In the genomic region with DNA sequence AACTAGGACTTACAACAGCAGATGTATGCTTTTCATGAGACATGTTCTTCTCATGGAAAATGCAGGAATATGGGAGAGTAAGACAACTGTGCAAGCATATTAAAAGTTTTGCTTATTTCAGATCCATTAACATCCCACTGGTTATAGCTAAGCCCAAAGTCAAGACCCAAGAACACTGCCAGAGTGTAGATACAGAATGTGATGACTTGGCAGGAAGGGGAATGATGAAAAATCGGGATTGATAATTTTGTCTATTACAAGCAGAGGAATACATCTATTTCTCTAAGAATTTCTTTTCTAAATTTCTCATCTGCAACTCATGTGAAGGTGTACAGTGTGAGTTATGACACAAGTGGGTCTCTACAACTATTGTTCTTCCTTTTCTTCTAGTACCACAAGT, we compare ENCODE assay signal across 2 cellular contexts.
TF ChIP-seq lines count a peak whose summit lies in the region.

No MANE protein-coding gene starts in this region.

TF ChIP-seq in A549, 52 proteins besides CTCF, POLR2A, EP300 and RAD21 (continued from another document):
- TF ChIP-seq, protein P1, sequence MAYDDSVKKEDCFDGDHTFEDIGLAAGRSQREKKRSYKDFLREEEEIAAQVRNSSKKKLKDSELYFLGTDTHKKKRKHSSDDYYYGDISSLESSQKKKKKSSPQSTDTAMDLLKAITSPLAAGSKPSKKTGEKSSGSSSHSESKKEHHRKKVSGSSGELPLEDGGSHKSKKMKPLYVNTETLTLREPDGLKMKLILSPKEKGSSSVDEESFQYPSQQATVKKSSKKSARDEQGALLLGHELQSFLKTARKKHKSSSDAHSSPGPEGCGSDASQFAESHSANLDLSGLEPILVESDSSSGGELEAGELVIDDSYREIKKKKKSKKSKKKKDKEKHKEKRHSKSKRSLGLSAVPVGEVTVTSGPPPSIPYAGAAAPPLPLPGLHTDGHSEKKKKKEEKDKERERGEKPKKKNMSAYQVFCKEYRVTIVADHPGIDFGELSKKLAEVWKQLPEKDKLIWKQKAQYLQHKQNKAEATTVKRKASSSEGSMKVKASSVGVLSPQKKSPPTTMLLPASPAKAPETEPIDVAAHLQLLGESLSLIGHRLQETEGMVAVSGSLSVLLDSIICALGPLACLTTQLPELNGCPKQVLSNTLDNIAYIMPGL (CRISPR knock-in tag; IDR thresholded peaks at IDR 0.05; ENCODE audit: borderline replicate concordance) = no peak
- TF ChIP-seq HOXB13 (CRISPR knock-in tag; IDR thresholded peaks at IDR 0.05; ENCODE audit: low read depth) (no peak), JUN (IDR thresholded peaks at IDR 0.05) (no peak)

TF ChIP-seq in GM23338, 12 proteins besides CTCF, POLR2A, EP300 and RAD21 (continued from another document):
- TF ChIP-seq, protein P2, sequence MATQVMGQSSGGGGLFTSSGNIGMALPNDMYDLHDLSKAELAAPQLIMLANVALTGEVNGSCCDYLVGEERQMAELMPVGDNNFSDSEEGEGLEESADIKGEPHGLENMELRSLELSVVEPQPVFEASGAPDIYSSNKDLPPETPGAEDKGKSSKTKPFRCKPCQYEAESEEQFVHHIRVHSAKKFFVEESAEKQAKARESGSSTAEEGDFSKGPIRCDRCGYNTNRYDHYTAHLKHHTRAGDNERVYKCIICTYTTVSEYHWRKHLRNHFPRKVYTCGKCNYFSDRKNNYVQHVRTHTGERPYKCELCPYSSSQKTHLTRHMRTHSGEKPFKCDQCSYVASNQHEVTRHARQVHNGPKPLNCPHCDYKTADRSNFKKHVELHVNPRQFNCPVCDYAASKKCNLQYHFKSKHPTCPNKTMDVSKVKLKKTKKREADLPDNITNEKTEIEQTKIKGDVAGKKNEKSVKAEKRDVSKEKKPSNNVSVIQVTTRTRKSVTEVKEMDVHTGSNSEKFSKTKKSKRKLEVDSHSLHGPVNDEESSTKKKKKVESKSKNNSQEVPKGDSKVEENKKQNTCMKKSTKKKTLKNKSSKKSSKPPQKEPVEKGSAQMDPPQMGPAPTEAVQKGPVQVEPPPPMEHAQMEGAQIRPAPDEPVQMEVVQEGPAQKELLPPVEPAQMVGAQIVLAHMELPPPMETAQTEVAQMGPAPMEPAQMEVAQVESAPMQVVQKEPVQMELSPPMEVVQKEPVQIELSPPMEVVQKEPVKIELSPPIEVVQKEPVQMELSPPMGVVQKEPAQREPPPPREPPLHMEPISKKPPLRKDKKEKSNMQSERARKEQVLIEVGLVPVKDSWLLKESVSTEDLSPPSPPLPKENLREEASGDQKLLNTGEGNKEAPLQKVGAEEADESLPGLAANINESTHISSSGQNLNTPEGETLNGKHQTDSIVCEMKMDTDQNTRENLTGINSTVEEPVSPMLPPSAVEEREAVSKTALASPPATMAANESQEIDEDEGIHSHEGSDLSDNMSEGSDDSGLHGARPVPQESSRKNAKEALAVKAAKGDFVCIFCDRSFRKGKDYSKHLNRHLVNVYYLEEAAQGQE (IDR thresholded peaks at IDR 0.05; ENCODE audit: unreplicated experiment) = no peak
- TF ChIP-seq NANOG (IDR thresholded peaks at IDR 0.05; ENCODE audit: borderline replicate concordance) = no peak
- no peak for TF ChIP-seq ZNF114 (CRISPR knock-in tag; IDR thresholded peaks at IDR 0.05)
- TF ChIP-seq JUNB (IDR thresholded peaks at IDR 0.05; ENCODE audit: unreplicated experiment) = no peak
- TF ChIP-seq, protein P3, sequence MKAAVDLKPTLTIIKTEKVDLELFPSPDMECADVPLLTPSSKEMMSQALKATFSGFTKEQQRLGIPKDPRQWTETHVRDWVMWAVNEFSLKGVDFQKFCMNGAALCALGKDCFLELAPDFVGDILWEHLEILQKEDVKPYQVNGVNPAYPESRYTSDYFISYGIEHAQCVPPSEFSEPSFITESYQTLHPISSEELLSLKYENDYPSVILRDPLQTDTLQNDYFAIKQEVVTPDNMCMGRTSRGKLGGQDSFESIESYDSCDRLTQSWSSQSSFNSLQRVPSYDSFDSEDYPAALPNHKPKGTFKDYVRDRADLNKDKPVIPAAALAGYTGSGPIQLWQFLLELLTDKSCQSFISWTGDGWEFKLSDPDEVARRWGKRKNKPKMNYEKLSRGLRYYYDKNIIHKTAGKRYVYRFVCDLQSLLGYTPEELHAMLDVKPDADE (IDR thresholded peaks at IDR 0.05) = no peak
- TF ChIP-seq, protein P4, sequence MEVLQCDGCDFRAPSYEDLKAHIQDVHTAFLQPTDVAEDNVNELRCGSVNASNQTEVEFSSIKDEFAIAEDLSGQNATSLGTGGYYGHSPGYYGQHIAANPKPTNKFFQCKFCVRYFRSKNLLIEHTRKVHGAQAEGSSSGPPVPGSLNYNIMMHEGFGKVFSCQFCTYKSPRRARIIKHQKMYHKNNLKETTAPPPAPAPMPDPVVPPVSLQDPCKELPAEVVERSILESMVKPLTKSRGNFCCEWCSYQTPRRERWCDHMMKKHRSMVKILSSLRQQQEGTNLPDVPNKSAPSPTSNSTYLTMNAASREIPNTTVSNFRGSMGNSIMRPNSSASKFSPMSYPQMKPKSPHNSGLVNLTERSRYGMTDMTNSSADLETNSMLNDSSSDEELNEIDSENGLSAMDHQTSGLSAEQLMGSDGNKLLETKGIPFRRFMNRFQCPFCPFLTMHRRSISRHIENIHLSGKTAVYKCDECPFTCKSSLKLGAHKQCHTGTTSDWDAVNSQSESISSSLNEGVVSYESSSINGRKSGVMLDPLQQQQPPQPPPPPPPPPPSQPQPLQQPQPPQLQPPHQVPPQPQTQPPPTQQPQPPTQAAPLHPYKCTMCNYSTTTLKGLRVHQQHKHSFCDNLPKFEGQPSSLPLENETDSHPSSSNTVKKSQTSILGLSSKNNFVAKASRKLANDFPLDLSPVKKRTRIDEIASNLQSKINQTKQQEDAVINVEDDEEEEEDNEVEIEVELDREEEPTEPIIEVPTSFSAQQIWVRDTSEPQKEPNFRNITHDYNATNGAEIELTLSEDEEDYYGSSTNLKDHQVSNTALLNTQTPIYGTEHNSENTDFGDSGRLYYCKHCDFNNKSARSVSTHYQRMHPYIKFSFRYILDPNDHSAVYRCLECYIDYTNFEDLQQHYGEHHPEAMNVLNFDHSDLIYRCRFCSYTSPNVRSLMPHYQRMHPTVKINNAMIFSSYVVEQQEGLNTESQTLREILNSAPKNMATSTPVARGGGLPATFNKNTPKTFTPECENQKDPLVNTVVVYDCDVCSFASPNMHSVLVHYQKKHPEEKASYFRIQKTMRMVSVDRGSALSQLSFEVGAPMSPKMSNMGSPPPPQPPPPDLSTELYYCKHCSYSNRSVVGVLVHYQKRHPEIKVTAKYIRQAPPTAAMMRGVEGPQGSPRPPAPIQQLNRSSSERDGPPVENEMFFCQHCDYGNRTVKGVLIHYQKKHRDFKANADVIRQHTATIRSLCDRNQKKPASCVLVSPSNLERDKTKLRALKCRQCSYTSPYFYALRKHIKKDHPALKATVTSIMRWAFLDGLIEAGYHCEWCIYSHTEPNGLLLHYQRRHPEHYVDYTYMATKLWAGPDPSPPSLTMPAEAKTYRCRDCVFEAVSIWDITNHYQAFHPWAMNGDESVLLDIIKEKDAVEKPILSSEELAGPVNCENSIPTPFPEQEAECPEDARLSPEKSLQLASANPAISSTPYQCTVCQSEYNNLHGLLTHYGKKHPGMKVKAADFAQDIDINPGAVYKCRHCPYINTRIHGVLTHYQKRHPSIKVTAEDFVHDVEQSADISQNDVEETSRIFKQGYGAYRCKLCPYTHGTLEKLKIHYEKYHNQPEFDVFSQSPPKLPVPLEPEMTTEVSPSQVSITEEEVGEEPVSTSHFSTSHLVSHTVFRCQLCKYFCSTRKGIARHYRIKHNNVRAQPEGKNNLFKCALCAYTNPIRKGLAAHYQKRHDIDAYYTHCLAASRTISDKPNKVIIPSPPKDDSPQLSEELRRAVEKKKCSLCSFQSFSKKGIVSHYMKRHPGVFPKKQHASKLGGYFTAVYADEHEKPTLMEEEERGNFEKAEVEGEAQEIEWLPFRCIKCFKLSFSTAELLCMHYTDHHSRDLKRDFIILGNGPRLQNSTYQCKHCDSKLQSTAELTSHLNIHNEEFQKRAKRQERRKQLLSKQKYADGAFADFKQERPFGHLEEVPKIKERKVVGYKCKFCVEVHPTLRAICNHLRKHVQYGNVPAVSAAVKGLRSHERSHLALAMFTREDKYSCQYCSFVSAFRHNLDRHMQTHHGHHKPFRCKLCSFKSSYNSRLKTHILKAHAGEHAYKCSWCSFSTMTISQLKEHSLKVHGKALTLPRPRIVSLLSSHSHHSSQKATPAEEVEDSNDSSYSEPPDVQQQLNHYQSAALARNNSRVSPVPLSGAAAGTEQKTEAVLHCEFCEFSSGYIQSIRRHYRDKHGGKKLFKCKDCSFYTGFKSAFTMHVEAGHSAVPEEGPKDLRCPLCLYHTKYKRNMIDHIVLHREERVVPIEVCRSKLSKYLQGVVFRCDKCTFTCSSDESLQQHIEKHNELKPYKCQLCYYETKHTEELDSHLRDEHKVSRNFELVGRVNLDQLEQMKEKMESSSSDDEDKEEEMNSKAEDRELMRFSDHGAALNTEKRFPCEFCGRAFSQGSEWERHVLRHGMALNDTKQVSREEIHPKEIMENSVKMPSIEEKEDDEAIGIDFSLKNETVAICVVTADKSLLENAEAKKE (CRISPR knock-in tag; IDR thresholded peaks at IDR 0.05) = no peak
- TF ChIP-seq EZH2phosphoT487 (IDR thresholded peaks at IDR 0.05; ENCODE audit: unreplicated experiment) = no peak
- TF ChIP-seq ZNF331 (CRISPR knock-in tag; IDR thresholded peaks at IDR 0.05; ENCODE audit: low read depth) = no peak
- no peak for TF ChIP-seq POLR2AphosphoS5 (IDR thresholded peaks at IDR 0.05; ENCODE audit: low read depth)
TF ChIP-seq in GM23338: peak in this region for 0.
